ENCODE assay signal across 2 cellular contexts in genomic region chr7:100604078-100604975, GRCh38.
TF ChIP-seq lines count a peak whose summit lies in the region.

No MANE protein-coding gene starts in this region.

TF ChIP-seq in PFSK-1, 5 proteins besides CTCF, POLR2A, EP300 and RAD21:
- TF ChIP-seq REST (IDR thresholded peaks at IDR 0.05; ENCODE audit: insufficient read depth in 1 of 2, low read depth in 2 of 2, low read length in 2 of 2): no peak
- TF ChIP-seq TAF1 (IDR thresholded peaks at IDR 0.05; ENCODE audit: borderline replicate concordance, insufficient read depth, low read length): no peak
- peak; percentile 61; the same call in 1 of the 2 replicates for TF ChIP-seq POLR2AphosphoS5 (IDR thresholded peaks at IDR 0.05; ENCODE audit: low read depth, low read length)

TF ChIP-seq in neural cell, 6 proteins besides CTCF, POLR2A, EP300 and RAD21 (continued from another document):
- TF ChIP-seq SMC3 (conservative IDR thresholded peaks at IDR 0.05; ENCODE audit: poor library complexity) (no peak), TAF1 (IDR thresholded peaks at IDR 0.05; ENCODE audit: low read depth) (no peak), MXI1 (conservative IDR thresholded peaks at IDR 0.05; ENCODE audit: poor library complexity, severe bottlenecking) (no peak)
